Comparison of ENCODE assay signal across 10 cellular contexts in the genomic region with DNA sequence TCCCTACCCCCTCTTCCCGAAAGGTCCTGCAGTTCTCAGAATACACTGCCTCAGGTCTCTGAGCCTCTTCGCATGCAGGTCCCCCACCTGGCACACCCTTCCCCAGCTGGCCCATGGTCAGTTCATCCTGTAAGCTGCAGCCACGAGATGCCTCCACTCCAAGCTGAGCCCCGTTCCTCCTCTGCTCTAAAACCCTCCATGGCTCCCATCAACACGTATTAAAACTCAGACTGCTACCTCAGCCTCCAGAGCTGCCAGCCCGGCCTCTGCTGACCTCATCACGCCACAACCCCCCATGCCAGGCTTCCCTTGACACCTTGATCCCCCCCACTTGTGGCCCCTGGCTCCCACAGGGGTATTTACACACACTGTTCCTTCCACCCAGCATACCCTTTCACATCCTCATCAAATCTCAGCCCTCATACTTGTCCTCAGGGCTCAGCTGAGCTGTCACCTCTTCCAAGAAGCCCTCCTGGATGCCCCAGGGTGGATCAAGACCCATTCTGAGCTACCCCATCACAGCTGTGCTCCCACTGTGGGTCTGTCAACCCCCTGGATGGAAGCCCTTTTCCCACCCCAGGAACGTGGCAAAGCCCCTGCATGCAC. TPM values are rescaled to one million over a fixed set of nuclear protein-coding genes. Genes with fewer than 3 reads are reported as not detected.
DNase-seq lines count a peak whose midpoint lies in the region; ATAC-seq, FAIRE-seq and TF ChIP-seq lines count a peak whose summit lies in the region.
"Had no signal": no experiment of that assay in that cellular context is flagged by ENCODE, and none has a peak within 500 bp of the region (broad histone marks: within the 10 kb centered on the region; RNA-seq: fewer than 3 reads in every experiment).

No MANE protein-coding gene starts in this region.

- H3K4me3 ChIP-seq in HCT116 (replicated peaks in 1 of 2; ENCODE audit: low read depth in 1 of 2, low read length in 2 of 2): peak overlapping the region; percentile 57 to 69
- peak overlapping the region; percentile 67 for H3K4me3 ChIP-seq in astrocyte (ENCODE audit: insufficient read depth, low read depth, low read length)
- peak overlapping the region; percentile 55 to 60 for H3K4me3 ChIP-seq in left lung

- H3K27ac ChIP-seq in HCT116 (ENCODE audit: low read depth, low read length) (no peak overlapping the region; the same call in 1 of the 2 replicates), astrocyte (ENCODE audit: low read depth, low read length) (no peak overlapping the region), left lung (no peak overlapping the region)

- no peaks in the 10 kb centered on the region for H3K9me3 Mint-ChIP-seq in astrocyte (ENCODE audit: unreplicated experiment)
- peaks cover 3% of the 10 kb centered on the region for H3K9me3 Mint-ChIP-seq in stimulated activated memory B cell treated with anti-CD40 and anti-IgM and Interleukin-4, amounts not matched to agents 10 μg/mL and 1 μg/mL and 100 μg/mL, for 72 hours
- H3K9me3 Mint-ChIP-seq in activated CD8-positive, alpha-beta memory T cell treated with anti-CD3 and anti-CD28 coated beads, Interleukin-2, amount 10 ng/mL, durations not matched to agents 7 days and 5 days (ENCODE audit: low read depth): no peaks in the 10 kb centered on the region

- intact Hi-C loops in HCT116 (cut with micrococcal nuclease): no loop called here
- intact Hi-C loops in left lung (cut with DNase I): no loop called here

- no peak for TF ChIP-seq CTCF in HCT116 (IDR thresholded peaks at IDR 0.05 in 2 of 3, conservative IDR thresholded peaks at IDR 0.05 in 1 of 3; ENCODE audit: borderline replicate concordance in 1 of 3, insufficient read depth in 1 of 3, low read depth in 2 of 3, low read length in 2 of 3)
- TF ChIP-seq CTCF in astrocyte (IDR thresholded peaks at IDR 0.05; ENCODE audit: insufficient read depth, low read depth, low read length): no peak
- no peak for TF ChIP-seq CTCF in left lung (IDR thresholded peaks at IDR 0.05)

- H3K27me3 ChIP-seq in HCT116 (ENCODE audit: insufficient read depth, low read length) (no peaks in the 10 kb centered on the region), astrocyte (ENCODE audit: insufficient read depth, low read length) (no peaks in the 10 kb centered on the region), left lung (peaks cover 0 to 82% of the 10 kb centered on the region in 2 donors)
- H3K27me3 ChIP-seq: adrenal gland had no signal

- no peak for ATAC-seq in HCT116
- ATAC-seq in left lung: no peak
- ATAC-seq in stimulated activated memory B cell treated with anti-CD40 and anti-IgM and Interleukin-4, amounts not matched to agents 10 μg/mL and 1 μg/mL and 100 μg/mL, for 72 hours: no peak
- no peak for ATAC-seq in activated CD8-positive, alpha-beta memory T cell treated with anti-CD3 and anti-CD28 coated beads, Interleukin-2, amount 10 ng/mL, durations not matched to agents 7 days and 5 days
- ATAC-seq in activated CD4-positive, CD25-positive, alpha-beta regulatory T cell treated with anti-CD3 and anti-CD28 coated beads, Interleukin-2, amount 50 U/mL, for 24 hours: no peak

- FAIRE-seq in astrocyte (lab: Jason Lieb, UNC) (no peak), HTR-8/SVneo (lab: Jason Lieb, UNC) (no peak)
- FAIRE-seq: islet of Langerhans had no signal

- H3K9me2 ChIP-seq in HCT116 (ENCODE audit: insufficient read depth): no peaks in the 10 kb centered on the region

- H3K9me3 ChIP-seq in HCT116 (ENCODE audit: control insufficient read depth in 1 of 2, insufficient read depth in 1 of 2, low read depth in 1 of 2, low read length in 2 of 2) (no peaks in the 10 kb centered on the region), astrocyte (ENCODE audit: insufficient read depth, low read depth, low read length) (no peaks in the 10 kb centered on the region), left lung (no peaks in the 10 kb centered on the region)
- H3K9me3 ChIP-seq: adrenal gland had no signal

- H3K27me3 Mint-ChIP-seq in astrocyte (ENCODE audit: low read depth, unreplicated experiment): peaks cover 10% of the 10 kb centered on the region
- peaks cover 67% of the 10 kb centered on the region for H3K27me3 Mint-ChIP-seq in stimulated activated memory B cell treated with anti-CD40 and anti-IgM and Interleukin-4, amounts not matched to agents 10 μg/mL and 1 μg/mL and 100 μg/mL, for 72 hours
- peaks cover 25% of the 10 kb centered on the region for H3K27me3 Mint-ChIP-seq in activated CD8-positive, alpha-beta memory T cell treated with anti-CD3 and anti-CD28 coated beads, Interleukin-2, amount 10 ng/mL, durations not matched to agents 7 days and 5 days

- peak overlapping the region; percentile 76 for H3K9ac ChIP-seq in HCT116 (ENCODE audit: low read length)
- H3K9ac ChIP-seq in astrocyte (ENCODE audit: low read length): peak overlapping the region; percentile 74

- BruUV-seq in HCT116 (replicated peaks; lab: Mats Ljungman, UMichigan): no TSS peak

- CTCF ChIA-PET in HCT116 (lab: Charles Lee): no interaction called here
- CTCF ChIA-PET in activated CD8-positive, alpha-beta memory T cell treated with anti-CD3 and anti-CD28 coated beads, Interleukin-2, amount 10 ng/mL, durations not matched to agents 7 days and 5 days (lab: Charles Lee): no interaction called here

- H3K79me2 ChIP-seq in HCT116 (ENCODE audit: insufficient read depth, low read length): peaks cover 43% of the 10 kb centered on the region
- H3K79me2 ChIP-seq in astrocyte (ENCODE audit: insufficient read depth, low read length): peaks cover 57% of the 10 kb centered on the region

- H3K36me3 ChIP-seq in HCT116 (ENCODE audit: control insufficient read depth in 1 of 2, insufficient read depth in 2 of 2, low read length in 2 of 2) (no peaks in the 10 kb centered on the region), astrocyte (ENCODE audit: insufficient read depth, low read length) (no peaks in the 10 kb centered on the region), left lung (no peaks in the 10 kb centered on the region)
- H3K36me3 ChIP-seq: adrenal gland had no signal

- peaks cover 3 to 16% of the 10 kb centered on the region in 2 experiments; a peak in 3 of 4 replicates for H3K4me1 ChIP-seq in HCT116 (ENCODE audit: control insufficient read depth in 1 of 2, insufficient read depth in 2 of 2, low read length in 2 of 2)
- H3K4me1 ChIP-seq in astrocyte (ENCODE audit: insufficient read depth, low read length): peaks cover 19% of the 10 kb centered on the region
- H3K4me1 ChIP-seq in left lung: peaks cover 5 to 18% of the 10 kb centered on the region in 2 donors

- RAD21 ChIA-PET in HCT116 (lab: Charles Lee; ENCODE audit: low non-redundant PET in 1 of 2, low total read pairs in 2 of 2, uncharacterized antibody in 2 of 2, unreplicated experiment in 2 of 2): no interaction called here

- POLR2A ChIA-PET in HCT116 (lab: Charles Lee): interaction anchor here (2.1 kb wide), 1 partner anchor 17 kb away, joined by 18 read pairs; no protein-coding TSS in a partner anchor

- DNase-seq in HCT116 (ENCODE audit: low read depth, low spot score) (no peak), astrocyte (ENCODE audit: low read depth) (no peak), left lung (no peak), HTR-8/SVneo (ENCODE audit: insufficient read length, low spot score) (no peak), epidermal melanocyte (ENCODE audit: insufficient read length, low spot score) (no peak)
- no peak for DNase-seq in activated CD8-positive, alpha-beta memory T cell treated with anti-CD3 and anti-CD28 coated beads, Interleukin-2, amount 10 ng/mL, durations not matched to agents 7 days and 5 days
- DNase-seq: adrenal gland had no signal

- H3K27ac Mint-ChIP-seq in astrocyte (ENCODE audit: unreplicated experiment): peak overlapping the region; percentile 75
- H3K27ac Mint-ChIP-seq in stimulated activated memory B cell treated with anti-CD40 and anti-IgM and Interleukin-4, amounts not matched to agents 10 μg/mL and 1 μg/mL and 100 μg/mL, for 72 hours: no peak overlapping the region
- no peak overlapping the region for H3K27ac Mint-ChIP-seq in activated CD8-positive, alpha-beta memory T cell treated with anti-CD3 and anti-CD28 coated beads, Interleukin-2, amount 10 ng/mL, durations not matched to agents 7 days and 5 days

- peak overlapping the region; percentile 84 for H3K4me3 Mint-ChIP-seq in astrocyte (ENCODE audit: unreplicated experiment)
- peak overlapping the region; percentile 46 for H3K4me3 Mint-ChIP-seq in stimulated activated memory B cell treated with anti-CD40 and anti-IgM and Interleukin-4, amounts not matched to agents 10 μg/mL and 1 μg/mL and 100 μg/mL, for 72 hours
- no peak overlapping the region for H3K4me3 Mint-ChIP-seq in activated CD8-positive, alpha-beta memory T cell treated with anti-CD3 and anti-CD28 coated beads, Interleukin-2, amount 10 ng/mL, durations not matched to agents 7 days and 5 days

- H3K4me1 Mint-ChIP-seq in astrocyte (ENCODE audit: low read depth, unreplicated experiment): peaks cover 5% of the 10 kb centered on the region
- peaks cover 36% of the 10 kb centered on the region for H3K4me1 Mint-ChIP-seq in stimulated activated memory B cell treated with anti-CD40 and anti-IgM and Interleukin-4, amounts not matched to agents 10 μg/mL and 1 μg/mL and 100 μg/mL, for 72 hours
- no peaks in the 10 kb centered on the region for H3K4me1 Mint-ChIP-seq in activated CD8-positive, alpha-beta memory T cell treated with anti-CD3 and anti-CD28 coated beads, Interleukin-2, amount 10 ng/mL, durations not matched to agents 7 days and 5 days

- H3K4me2 ChIP-seq in HCT116 (ENCODE audit: low read length) (peak overlapping the region; percentile 93), astrocyte (ENCODE audit: low read length) (peak overlapping the region; percentile 92)

- peaks cover 2% of the 10 kb centered on the region for H3K36me3 Mint-ChIP-seq in astrocyte (ENCODE audit: low read depth, unreplicated experiment)
- no peaks in the 10 kb centered on the region for H3K36me3 Mint-ChIP-seq in stimulated activated memory B cell treated with anti-CD40 and anti-IgM and Interleukin-4, amounts not matched to agents 10 μg/mL and 1 μg/mL and 100 μg/mL, for 72 hours
- no peaks in the 10 kb centered on the region for H3K36me3 Mint-ChIP-seq in activated CD8-positive, alpha-beta memory T cell treated with anti-CD3 and anti-CD28 coated beads, Interleukin-2, amount 10 ng/mL, durations not matched to agents 7 days and 5 days

- H4K20me1 ChIP-seq in HCT116 (ENCODE audit: insufficient read depth) (no peaks in the 10 kb centered on the region), astrocyte (ENCODE audit: insufficient read depth, low read length) (peaks cover 85% of the 10 kb centered on the region)

- TF ChIP-seq RAD21 in HCT116 (IDR thresholded peaks at IDR 0.05; ENCODE audit: low read depth): no peak

- TF ChIP-seq POLR2A in HCT116 (IDR thresholded peaks at IDR 0.05; ENCODE audit: borderline replicate concordance, extremely low read depth, insufficient read depth, insufficient read length): no peak

- H2AFZ ChIP-seq in HCT116 (ENCODE audit: low read depth, low read length, poor library complexity, severe bottlenecking) (no peak overlapping the region), astrocyte (ENCODE audit: low read depth, low read length) (no peak overlapping the region)

RNA-seq across cellular contexts. Expression of gene PTPRS, which starts 48.9 kb away (rescaled TPM):
- total RNA-seq in HCT116 (2021; ENCODE audit: unreplicated experiment): 123 TPM
- polyA plus RNA-seq in HCT116 (2012): 54.1 and 59.0 TPM in 2 replicates
- 125 and 142 TPM in 2 replicates for total RNA-seq in astrocyte
- 10 to 100 TPM; 61.7 to 67.2 TPM for total RNA-seq in left lung
- total RNA-seq in activated CD8-positive, alpha-beta memory T cell treated with anti-CD3 and anti-CD28 coated beads, Interleukin-2, amount 10 ng/mL, durations not matched to agents 7 days and 5 days: under 1 TPM; 0.16 to 0.32 TPM

Comparison
In these comparisons a context has a peak if more than half of its experiments do, and no peak if none do; other contexts are left out.
1. RNA of gene PTPRS, which starts 48.9 kb away (total RNA-seq): 125 to 142 TPM in astrocyte, 123 TPM in HCT116 (single experiment) and 61.7 to 67.2 TPM in left lung; 0.16 to 0.32 TPM in activated CD8-positive, alpha-beta memory T cell treated with anti-CD3 and anti-CD28 coated beads, Interleukin-2, amount 10 ng/mL, durations not matched to agents 7 days and 5 days; every median in the first group is over 10 times any median in the second.
2. Peak in every context shown above with its lines, with median percentiles within 50 percentile points of each other: H3K4me3 ChIP-seq.